Comparison of ENCODE assay signal across 8 cellular contexts in the genomic region with DNA sequence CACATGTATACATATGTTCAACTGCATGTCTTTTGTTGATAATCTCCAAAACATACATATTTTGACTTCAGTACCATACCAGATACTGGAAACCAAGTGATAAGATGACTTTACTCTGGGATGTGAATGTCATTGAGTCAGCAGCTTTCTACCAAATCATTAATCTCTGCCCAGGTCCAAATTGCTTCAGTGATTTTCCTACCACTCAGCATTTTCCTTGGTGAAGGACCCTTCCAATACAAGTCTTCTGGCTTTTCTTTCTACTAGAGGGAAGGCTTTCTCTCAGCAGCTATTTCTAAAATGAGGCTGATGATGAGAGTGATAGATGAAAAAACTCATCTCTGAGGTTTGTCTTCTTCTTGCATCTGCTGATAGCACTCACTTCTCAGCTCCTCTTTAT.
"Had no signal": no experiment of that assay in that cellular context is flagged by ENCODE, and none has a peak within 500 bp of the region (broad histone marks: within the 10 kb centered on the region; RNA-seq: fewer than 3 reads in every experiment).

No MANE protein-coding gene starts in this region.

- FAIRE-seq: G401.6, GM12878, GM12891, GM12892, GM18507, GM19239 had no signal

- ATAC-seq: GM12878 had no signal

- H3K4me3 ChIP-seq: GM12878 had no signal

- DNase-seq: GDM1, GF-D8 had no signal
